10 cellular contexts compared by ENCODE assay signal in genomic region chr5:181088289-181088688, GRCh38. TPM values are rescaled to one million over a fixed set of nuclear protein-coding genes. Genes with fewer than 3 reads are reported as not detected.
DNase-seq lines count a peak whose midpoint lies in the region; ATAC-seq, FAIRE-seq and TF ChIP-seq lines count a peak whose summit lies in the region.
"Had no signal": no experiment of that assay in that cellular context is flagged by ENCODE, and none has a peak within 500 bp of the region (broad histone marks: within the 10 kb centered on the region; RNA-seq: fewer than 3 reads in every experiment).

No MANE protein-coding gene starts in this region.

- intact Hi-C loops in Calu3 (cut with micrococcal nuclease; ENCODE audit: unreplicated experiment) = no loop called here
- intact Hi-C loops in HepG2 (cut with micrococcal nuclease; ENCODE audit: unreplicated experiment) = no loop called here

- no peak overlapping the region for H3K18ac ChIP-seq in H9 (ENCODE audit: insufficient read length, low read depth, low read length)

- FAIRE-seq in HepG2 (lab: Jason Lieb, UNC) = no peak

- in situ Hi-C loops in HepG2 (cut with HindIII; ENCODE audit: extremely low pct_ligation_motif_present, low pct_unique_long_range_greater_than_20kb) = no loop called here

- TF ChIP-seq CTCF in Calu3 (IDR thresholded peaks at IDR 0.05; ENCODE audit: unreplicated experiment) (peak; percentile 44), H9 (conservative IDR thresholded peaks at IDR 0.05) (peak; percentile 77), WTC11 (IDR thresholded peaks at IDR 0.05) (no peak), HepG2 (CRISPR knock-in tag; IDR thresholded peaks at IDR 0.05) (peak; percentile 47)

- no peak overlapping the region for H3K9ac ChIP-seq in H9 (ENCODE audit: extremely low read depth, insufficient read length, low read length)
- no peak overlapping the region for H3K9ac ChIP-seq in HepG2 (ENCODE audit: insufficient read depth, low read depth, low read length)

- DNase-seq in Calu3 (no peak), H9 (peak; percentile 76), WTC11 (ENCODE audit: low spot score) (peak; percentile 62), HepG2 (ENCODE audit: low spot score) (no peak), NCI-H1048 (lab: John Stamatoyannopoulos, UW) (no peak)
- DNase-seq: NCI-H510A treated with DMSO at 0.1 percent for 48 hours had no signal

- TF ChIP-seq RAD21 in HepG2 (CRISPR knock-in tag; IDR thresholded peaks at IDR 0.05) = no peak

- H3K9me3 ChIP-seq in H9 (ENCODE audit: control insufficient read depth, low read depth, low read length) (no peaks in the 10 kb centered on the region), HepG2 (ENCODE audit: low read length) (no peaks in the 10 kb centered on the region)

- H4K20me1 ChIP-seq in H9 (ENCODE audit: control insufficient read depth, insufficient read depth, insufficient read length) (no peaks in the 10 kb centered on the region), HepG2 (ENCODE audit: insufficient read depth, low read length) (no peaks in the 10 kb centered on the region)

- H3K23ac ChIP-seq in H9 (ENCODE audit: insufficient read length, low read depth, low read length) = no peak overlapping the region

- H3K36me3 Mint-ChIP-seq in Calu3 (ENCODE audit: insufficient read depth, unreplicated experiment) = no peaks in the 10 kb centered on the region
- no peaks in the 10 kb centered on the region for H3K36me3 Mint-ChIP-seq in H9 (ENCODE audit: insufficient read depth in 1 of 3, low read depth in 3 of 3)
- H3K36me3 Mint-ChIP-seq in WTC11 = no peaks in the 10 kb centered on the region

- no peaks in the 10 kb centered on the region for H3K9me3 Mint-ChIP-seq in Calu3 (ENCODE audit: low read depth, unreplicated experiment)
- H3K9me3 Mint-ChIP-seq in H9 = no peaks in the 10 kb centered on the region
- H3K9me3 Mint-ChIP-seq in WTC11 = no peaks in the 10 kb centered on the region

- no peak overlapping the region for H3K4ac ChIP-seq in H9 (ENCODE audit: low read depth, low read length)

- peaks cover 50% of the 10 kb centered on the region for H3K27me3 Mint-ChIP-seq in Calu3 (ENCODE audit: unreplicated experiment)
- H3K27me3 Mint-ChIP-seq in H9 (ENCODE audit: low read depth) = peaks cover 37% of the 10 kb centered on the region
- peaks cover 20% of the 10 kb centered on the region for H3K27me3 Mint-ChIP-seq in WTC11 (ENCODE audit: low read depth)

- H3K4me3 Mint-ChIP-seq in Calu3 (ENCODE audit: low read depth, unreplicated experiment) = no peak overlapping the region
- no peak overlapping the region; a peak in 1 of 5 replicates for H3K4me3 Mint-ChIP-seq in H9
- no peak overlapping the region for H3K4me3 Mint-ChIP-seq in WTC11

- H3K27me3 ChIP-seq in H9 (ENCODE audit: insufficient read depth, low read length) = no peaks in the 10 kb centered on the region; the same call in 1 of the 2 replicates
- H3K27me3 ChIP-seq in HepG2 (ENCODE audit: control insufficient read depth in 1 of 2, insufficient read depth in 2 of 2, low read length in 2 of 2) = peaks cover 3 to 23% of the 10 kb centered on the region in 2 experiments

- no peak overlapping the region for H2BK120ac ChIP-seq in H9 (ENCODE audit: low read depth, low read length, poor library complexity, severe bottlenecking)

- no peak overlapping the region for H2BK15ac ChIP-seq in H9 (ENCODE audit: low read depth, low read length)

- H4K91ac ChIP-seq in H9 (ENCODE audit: insufficient read length, low read depth, low read length) = no peak overlapping the region

- H3K27ac ChIP-seq in H9 (ENCODE audit: insufficient read length, low read depth, low read length) = no peak overlapping the region
- H3K27ac ChIP-seq in HepG2 (ENCODE audit: extremely low read length, insufficient read depth, low read length) = no peak overlapping the region

- CTCF ChIA-PET in Calu3 (lab: Charles Lee) (no interaction called here), WTC11 (lab: Charles Lee) (interaction anchor here (0.6 to 2.5 kb wide), 27 partner anchors 12 to 995 kb away, joined by 3 to 25 read pairs (median 4); partner anchors contain the start of gene MGAT1), HepG2 (lab: Yijun Ruan, JAX; ENCODE audit: low intra/inter-chr PET ratio, low total read pairs) (interaction anchor here (1.0 kb wide), 1 partner anchor 220 kb away, joined by 3 read pairs; no protein-coding TSS in a partner anchor)

- H2BK5ac ChIP-seq in H9 (ENCODE audit: insufficient read length, low read length) = no peak overlapping the region

- H3T11ph ChIP-seq in H9 (ENCODE audit: low read length) = no peak overlapping the region

- H3K4me1 Mint-ChIP-seq in Calu3 (ENCODE audit: low read depth, unreplicated experiment) = peaks cover 7% of the 10 kb centered on the region
- H3K4me1 Mint-ChIP-seq in H9 = peaks cover 11 to 18% of the 10 kb centered on the region in 2 experiments; a peak in 3 of 4 replicates
- H3K4me1 Mint-ChIP-seq in WTC11 = peaks cover 18% of the 10 kb centered on the region

- TF ChIP-seq EP300 in HepG2 (IDR thresholded peaks at IDR 0.05; ENCODE audit: low read depth in 2 of 2, low read length in 2 of 2) (no peak), HepG2 (CRISPR knock-in tag; IDR thresholded peaks at IDR 0.05; ENCODE audit: borderline replicate concordance) (no peak)

- H3K27ac Mint-ChIP-seq in Calu3 (ENCODE audit: unreplicated experiment) (no peak overlapping the region), H9 (no peak overlapping the region), WTC11 (no peak overlapping the region)

- no CpG with 5 or more reads among the region's 10 CpGs for WGBS in H9 (ENCODE audit: extremely low coverage, insufficient read length, low lambda C conversion rate)
- WGBS in HepG2 (ENCODE audit: low lambda C conversion rate) = 63% methylated on average over 10 of the region's 10 CpGs

- no peak overlapping the region for H3K4me2 ChIP-seq in H9 (ENCODE audit: insufficient read depth, insufficient read length, low read length)
- H3K4me2 ChIP-seq in HepG2 (ENCODE audit: low read depth, low read length) = no peak overlapping the region

- peak; percentile 96 for ATAC-seq in WTC11
- ATAC-seq in HepG2 = peak; percentile 65; the same call in 2 of the 3 replicates
- ATAC-seq in HG02852 (IDR thresholded peaks at IDR 0.05; ENCODE audit: unreplicated experiment) = no peak
- no peak for ATAC-seq in HG02588 (IDR thresholded peaks at IDR 0.05; ENCODE audit: unreplicated experiment)
- ATAC-seq in HG02938 (IDR thresholded peaks at IDR 0.05; ENCODE audit: unreplicated experiment) = no peak

- no peak overlapping the region for H2AK5ac ChIP-seq in H9 (ENCODE audit: insufficient read length, low read length)

- POLR2A ChIA-PET in WTC11 (lab: Charles Lee) (no interaction called here), HepG2 (lab: Yijun Ruan, JAX) (no interaction called here)

- H3K4me3 ChIP-seq in HepG2 (replicated peaks in 1 of 3; ENCODE audit: insufficient read depth in 1 of 3, low read depth in 2 of 3, low read length in 3 of 3) = no peak overlapping the region

- no peaks in the 10 kb centered on the region for H3K79me1 ChIP-seq in H9 (ENCODE audit: insufficient read depth, low read depth, low read length, poor library complexity, severe bottlenecking)

- H3K56ac ChIP-seq in H9 (ENCODE audit: insufficient read length, low read depth, low read length) = no peak overlapping the region

- H2AFZ ChIP-seq in H9 (ENCODE audit: low read length) (no peak overlapping the region), HepG2 (ENCODE audit: low read length) (no peak overlapping the region)

- TF ChIP-seq POLR2A in HepG2 (IDR thresholded peaks at IDR 0.05; ENCODE audit: insufficient read depth in 1 of 2, low read depth in 2 of 2, low read length in 2 of 2) = no peak

- no peaks in the 10 kb centered on the region for H3K79me2 ChIP-seq in H9 (ENCODE audit: insufficient read depth, low read length)
- H3K79me2 ChIP-seq in HepG2 (ENCODE audit: insufficient read depth, low read length) = no peaks in the 10 kb centered on the region

- no TSS peak for BruUV-seq in Calu3 (replicated peaks; lab: Mats Ljungman, UMichigan)
- BruUV-seq in HepG2 (replicated peaks; lab: Mats Ljungman, UMichigan) = no TSS peak

- H4K8ac ChIP-seq in H9 (replicated peaks; ENCODE audit: insufficient read length, low read depth, low read length) = no peak overlapping the region

- no peak overlapping the region for H3K14ac ChIP-seq in H9 (ENCODE audit: insufficient read depth, low read length)

- no peak overlapping the region for H2BK20ac ChIP-seq in H9 (ENCODE audit: low read depth, low read length, poor library complexity, severe bottlenecking)

- H3K4me1 ChIP-seq in H9 (ENCODE audit: insufficient read depth, low read length) (0 out of 2 replicates have a peak, but pooled peaks cover 2% of the 10 kb centered on the region), HepG2 (ENCODE audit: insufficient read depth, low read length) (peaks cover 15% of the 10 kb centered on the region)

- no peaks in the 10 kb centered on the region for H3K23me2 ChIP-seq in H9 (ENCODE audit: insufficient read length, low read depth, low read length, poor library complexity, severe bottlenecking)

- no peak overlapping the region for H2BK12ac ChIP-seq in H9 (ENCODE audit: insufficient read length, low read depth, low read length)

- H3K36me3 ChIP-seq in HepG2 (replicated peaks in 1 of 2; ENCODE audit: control insufficient read depth in 1 of 2, insufficient read depth in 2 of 2, low read length in 2 of 2) = no peaks in the 10 kb centered on the region

- H4K5ac ChIP-seq in H9 (ENCODE audit: insufficient read length, low read depth, low read length) = no peak overlapping the region

RNA-seq across cellular contexts. Expression of gene OR2V1, which starts 42.7 kb away (rescaled TPM):
- total RNA-seq in Calu3 (2022) (not detected in 2 replicates), H9 (2021) (not detected in 2 replicates), WTC11 (2021) (not detected in 3 replicates), HepG2 (2016; rRNA removed; fragmentation: Illumina TruSeq; extraction: Trizol) (not detected in 2 replicates)
- total RNA-seq in HepG2 (2016; cell fraction: cytosol; rRNA removed; fragmentation: Illumina TruSeq; extraction: Trizol; ENCODE audit: low read depth) = not detected in 2 replicates
- total RNA-seq in HepG2 (2016; cell fraction: insoluble cytoplasmic fraction; rRNA removed; fragmentation: Illumina TruSeq; extraction: Trizol) = not detected in 2 replicates
- total RNA-seq in HepG2 (2016; cell fraction: membrane; rRNA removed; fragmentation: Illumina TruSeq; extraction: Trizol) = not detected in 2 replicates
- total RNA-seq in HepG2 (2016; cell fraction: nucleus; rRNA removed; fragmentation: Illumina TruSeq; extraction: Trizol) = not detected in 2 replicates
- not detected in 2 replicates for polyA plus RNA-seq in HepG2 (2011; rRNA removed)
- not detected in 2 replicates for polyA plus RNA-seq in HepG2 (2011; cell fraction: cytosol; rRNA removed)
- not detected in 2 replicates for polyA plus RNA-seq in HepG2 (2011; cell fraction: nucleus; rRNA removed)
- polyA plus RNA-seq in HepG2 (2012) = not detected in 2 replicates
- polyA plus RNA-seq in HepG2 (2016; cell fraction: cytosol; fragmentation: Illumina TruSeq; extraction: Trizol; ENCODE audit: low read depth) = not detected in 2 replicates
- polyA plus RNA-seq in HepG2 (2016; cell fraction: insoluble cytoplasmic fraction; fragmentation: Illumina TruSeq; extraction: Trizol; ENCODE audit: low read depth) = not detected in 2 replicates
- polyA plus RNA-seq in HepG2 (2016; cell fraction: membrane; fragmentation: Illumina TruSeq; extraction: Trizol; ENCODE audit: low read depth) = not detected in 2 replicates
- not detected in 2 replicates for polyA plus RNA-seq in HepG2 (2016; cell fraction: nucleus; fragmentation: Illumina TruSeq; extraction: Trizol; ENCODE audit: insufficient read depth, low read depth)
- polyA minus RNA-seq in HepG2 (2011; rRNA and poly(A)+ RNA removed; ENCODE audit: low replicate concordance) = not detected in 2 replicates
- polyA minus RNA-seq in HepG2 (2011; cell fraction: cytosol; rRNA and poly(A)+ RNA removed) = not detected in 2 replicates
- polyA minus RNA-seq in HepG2 (2011; cell fraction: nucleus; rRNA and poly(A)+ RNA removed) = not detected in 2 replicates
- total RNA-seq: activated CD8-positive, alpha-beta memory T cell treated with anti-CD3 and anti-CD28 coated beads for 36 hours had no signal

RNA-seq across cellular contexts. Expression of gene BTNL9, which starts 48.2 kb away (rescaled TPM):
- 5.0 and 5.8 TPM in 2 replicates for total RNA-seq in Calu3 (2022)
- total RNA-seq in H9 (2021) = 0.88 and 0.96 TPM in 2 replicates
- 1.6 to 3.4 TPM (median 1.8 TPM) in 3 replicates for total RNA-seq in WTC11 (2021)
- total RNA-seq in HepG2 (2016; rRNA removed; fragmentation: Illumina TruSeq; extraction: Trizol) = 0.13 TPM in 1 of 2 replicates, not detected in the other
- 1.1 and 2.7 TPM in 2 replicates for total RNA-seq in HepG2 (2016; cell fraction: cytosol; rRNA removed; fragmentation: Illumina TruSeq; extraction: Trizol; ENCODE audit: low read depth)
- 0.09 TPM in 1 of 2 replicates, not detected in the other for total RNA-seq in HepG2 (2016; cell fraction: insoluble cytoplasmic fraction; rRNA removed; fragmentation: Illumina TruSeq; extraction: Trizol)
- total RNA-seq in HepG2 (2016; cell fraction: membrane; rRNA removed; fragmentation: Illumina TruSeq; extraction: Trizol) = not detected in 2 replicates
- not detected in 2 replicates for total RNA-seq in HepG2 (2016; cell fraction: nucleus; rRNA removed; fragmentation: Illumina TruSeq; extraction: Trizol)
- polyA plus RNA-seq in HepG2 (2011; rRNA removed) = not detected in 2 replicates
- polyA plus RNA-seq in HepG2 (2011; cell fraction: cytosol; rRNA removed) = not detected in 2 replicates
- not detected in 2 replicates for polyA plus RNA-seq in HepG2 (2011; cell fraction: nucleus; rRNA removed)
- polyA plus RNA-seq in HepG2 (2012) = not detected in 2 replicates
- polyA plus RNA-seq in HepG2 (2016; cell fraction: cytosol; fragmentation: Illumina TruSeq; extraction: Trizol; ENCODE audit: low read depth) = not detected in 2 replicates
- not detected in 2 replicates for polyA plus RNA-seq in HepG2 (2016; cell fraction: insoluble cytoplasmic fraction; fragmentation: Illumina TruSeq; extraction: Trizol; ENCODE audit: low read depth)
- not detected in 2 replicates for polyA plus RNA-seq in HepG2 (2016; cell fraction: membrane; fragmentation: Illumina TruSeq; extraction: Trizol; ENCODE audit: low read depth)
- not detected in 2 replicates for polyA plus RNA-seq in HepG2 (2016; cell fraction: nucleus; fragmentation: Illumina TruSeq; extraction: Trizol; ENCODE audit: insufficient read depth, low read depth)
- polyA minus RNA-seq in HepG2 (2011; rRNA and poly(A)+ RNA removed; ENCODE audit: low replicate concordance) = not detected in 2 replicates
- not detected in 2 replicates for polyA minus RNA-seq in HepG2 (2011; cell fraction: cytosol; rRNA and poly(A)+ RNA removed)
- not detected in 2 replicates for polyA minus RNA-seq in HepG2 (2011; cell fraction: nucleus; rRNA and poly(A)+ RNA removed)
- total RNA-seq: activated CD8-positive, alpha-beta memory T cell treated with anti-CD3 and anti-CD28 coated beads for 36 hours had no signal

RNA-seq across cellular contexts. Expression of gene OR2V2, which starts 59.1 kb away (rescaled TPM):
- total RNA-seq in Calu3 (2022) = not detected in 2 replicates
- total RNA-seq in H9 (2021) = not detected in 2 replicates
- not detected in 3 replicates for total RNA-seq in WTC11 (2021)
- total RNA-seq in HepG2 (2016; rRNA removed; fragmentation: Illumina TruSeq; extraction: Trizol) = not detected in 2 replicates
- not detected in 2 replicates for total RNA-seq in HepG2 (2016; cell fraction: cytosol; rRNA removed; fragmentation: Illumina TruSeq; extraction: Trizol; ENCODE audit: low read depth)
- not detected in 2 replicates for total RNA-seq in HepG2 (2016; cell fraction: insoluble cytoplasmic fraction; rRNA removed; fragmentation: Illumina TruSeq; extraction: Trizol)
- not detected in 2 replicates for total RNA-seq in HepG2 (2016; cell fraction: membrane; rRNA removed; fragmentation: Illumina TruSeq; extraction: Trizol)
- total RNA-seq in HepG2 (2016; cell fraction: nucleus; rRNA removed; fragmentation: Illumina TruSeq; extraction: Trizol) = not detected in 2 replicates
- not detected in 2 replicates for polyA plus RNA-seq in HepG2 (2011; rRNA removed)
- polyA plus RNA-seq in HepG2 (2011; cell fraction: cytosol; rRNA removed) = not detected in 2 replicates
- not detected in 2 replicates for polyA plus RNA-seq in HepG2 (2011; cell fraction: nucleus; rRNA removed)
- not detected in 2 replicates for polyA plus RNA-seq in HepG2 (2012)
- polyA plus RNA-seq in HepG2 (2016; cell fraction: cytosol; fragmentation: Illumina TruSeq; extraction: Trizol; ENCODE audit: low read depth) = not detected in 2 replicates
- not detected in 2 replicates for polyA plus RNA-seq in HepG2 (2016; cell fraction: insoluble cytoplasmic fraction; fragmentation: Illumina TruSeq; extraction: Trizol; ENCODE audit: low read depth)
- polyA plus RNA-seq in HepG2 (2016; cell fraction: membrane; fragmentation: Illumina TruSeq; extraction: Trizol; ENCODE audit: low read depth) = not detected in 2 replicates
- polyA plus RNA-seq in HepG2 (2016; cell fraction: nucleus; fragmentation: Illumina TruSeq; extraction: Trizol; ENCODE audit: insufficient read depth, low read depth) = not detected in 2 replicates
- not detected in 2 replicates for polyA minus RNA-seq in HepG2 (2011; rRNA and poly(A)+ RNA removed; ENCODE audit: low replicate concordance)
- not detected in 2 replicates for polyA minus RNA-seq in HepG2 (2011; cell fraction: cytosol; rRNA and poly(A)+ RNA removed)
- not detected in 2 replicates for polyA minus RNA-seq in HepG2 (2011; cell fraction: nucleus; rRNA and poly(A)+ RNA removed)
- total RNA-seq: activated CD8-positive, alpha-beta memory T cell treated with anti-CD3 and anti-CD28 coated beads for 36 hours had no signal

Comparison
In these comparisons a context has a peak if more than half of its experiments do, and no peak if none do; other contexts are left out.
1. DNase-seq: peak in H9 (single experiment) and WTC11 (single experiment); none in Calu3 (single experiment), HepG2 (single experiment) and NCI-H1048 (single experiment).
2. ATAC-seq: peak in WTC11 (single experiment) and HepG2 (single experiment); none in HG02852 (single experiment), HG02588 (single experiment) and HG02938 (single experiment).